ENCODE assay signal across 12 cellular contexts in genomic region chr11:121453589-121454299, GRCh38. TPM values are rescaled to one million over a fixed set of nuclear protein-coding genes. Genes with fewer than 3 reads are reported as not detected.
DNase-seq lines count a peak whose midpoint lies in the region; ATAC-seq and TF ChIP-seq lines count a peak whose summit lies in the region.
"Had no signal": no experiment of that assay in that cellular context is flagged by ENCODE, and none has a peak within 500 bp of the region (broad histone marks: within the 10 kb centered on the region; RNA-seq: fewer than 3 reads in every experiment).

No MANE protein-coding gene starts in this region.

- no peak overlapping the region for H3K18ac ChIP-seq in H9 (ENCODE audit: insufficient read length, low read depth, low read length)

- H2BK15ac ChIP-seq in H9 (ENCODE audit: low read depth, low read length) = no peak overlapping the region

- no peak for DNase-seq in H9
- DNase-seq in mammary epithelial cell = no peak
- no peak for DNase-seq in naive B cell
- no peak for DNase-seq in D341Med (ENCODE audit: low spot score)
- DNase-seq in HuH-7 (ENCODE audit: low spot score) = no peak
- DNase-seq: activated gamma-delta T cell, BE2C, erythroblast, left cardiac atrium had no signal

- H3K79me2 ChIP-seq in H9 (ENCODE audit: insufficient read depth, low read length) (peaks cover 21% of the 10 kb centered on the region; the same call in 1 of the 2 replicates), mammary epithelial cell (ENCODE audit: insufficient read depth, low read length) (peaks cover 9% of the 10 kb centered on the region)

- no CpG with 5 or more reads among the region's 6 CpGs for WGBS in H9 (ENCODE audit: extremely low coverage, insufficient read length, low lambda C conversion rate)
- WGBS in mammary epithelial cell (ENCODE audit: low coverage, missing lambda C conversion rate) = 94% methylated on average over 6 of the region's 6 CpGs

- H4K91ac ChIP-seq in H9 (ENCODE audit: insufficient read length, low read depth, low read length) = no peak overlapping the region

- intact Hi-C loops in mammary epithelial cell (cut with micrococcal nuclease) = loop anchor here (2.0 to 10.0 kb wide), 2 partner anchors 67 to 751 kb away; no protein-coding TSS in a partner anchor

- H3K4ac ChIP-seq in H9 (ENCODE audit: low read depth, low read length) = no peak overlapping the region

- no peak for TF ChIP-seq CTCF in H9 (conservative IDR thresholded peaks at IDR 0.05)
- TF ChIP-seq CTCF in mammary epithelial cell (conservative IDR thresholded peaks at IDR 0.05 in 1 of 2, IDR thresholded peaks at IDR 0.05 in 1 of 2; ENCODE audit: extremely low read depth in 1 of 2, insufficient read depth in 1 of 2, low read depth in 1 of 2, low read length in 2 of 2) = no peak

- H3K27ac Mint-ChIP-seq in H9 (peak overlapping the region in 2 of 3 experiments; percentile 5 to 25; a peak in 2 of 7 replicates), naive B cell (peak overlapping the region; percentile 79 to 100 (median 97))

- H3K4me3 ChIP-seq in BLaER1 treated with 17β-estradiol and CSF1 and Interleukin-3, amounts not matched to agents 10 nM and 100 nM = no peak overlapping the region
- H3K4me3 ChIP-seq in mammary epithelial cell (replicated peaks in 1 of 3; ENCODE audit: insufficient read depth in 1 of 3, low read depth in 2 of 3, low read length in 3 of 3) = no peak overlapping the region

- ATAC-seq in naive B cell (ENCODE audit: low read depth in 2 of 2) (no peak), GM18909 (IDR thresholded peaks at IDR 0.05; ENCODE audit: poor library complexity, unreplicated experiment) (no peak), HG02885 (IDR thresholded peaks at IDR 0.05; ENCODE audit: poor library complexity, unreplicated experiment) (no peak)

- BruUV-seq in mammary epithelial cell (replicated peaks; lab: Mats Ljungman, UMichigan) = no TSS peak

- peaks cover 12% of the 10 kb centered on the region for H3K23me2 ChIP-seq in H9 (ENCODE audit: insufficient read length, low read depth, low read length, poor library complexity, severe bottlenecking)

- peaks cover 0 to 4% (median under 1%) of the 10 kb centered on the region in 3 experiments; a peak in 4 of 7 replicates for H3K36me3 Mint-ChIP-seq in H9 (ENCODE audit: insufficient read depth in 1 of 3, low read depth in 3 of 3)
- H3K36me3 Mint-ChIP-seq in naive B cell = peaks cover 0 to 4% of the 10 kb centered on the region in 2 donors

- H2AK5ac ChIP-seq in H9 (ENCODE audit: insufficient read length, low read length) = no peak overlapping the region

- no peak overlapping the region for H2BK120ac ChIP-seq in H9 (ENCODE audit: low read depth, low read length, poor library complexity, severe bottlenecking)

- no peak overlapping the region for H2AFZ ChIP-seq in H9 (ENCODE audit: low read length)
- no peak overlapping the region for H2AFZ ChIP-seq in mammary epithelial cell (ENCODE audit: low read depth, low read length)

- peaks cover 37 to 49% (median 42%) of the 10 kb centered on the region in 11 experiments for H3K27me3 ChIP-seq in BLaER1 treated with 17β-estradiol and CSF1 and Interleukin-3, amounts not matched to agents 10 nM and 100 nM
- H3K27me3 ChIP-seq in H9 (ENCODE audit: insufficient read depth, low read length) (no peaks in the 10 kb centered on the region), mammary epithelial cell (ENCODE audit: insufficient read depth, low read length) (no peaks in the 10 kb centered on the region)
- H3K27me3 ChIP-seq: BE2C had no signal

- dilution Hi-C loops in mammary epithelial cell (cut with HindIII; ENCODE audit: low sequenced_read_pairs) = no loop called here

- no peak overlapping the region for H2BK20ac ChIP-seq in H9 (ENCODE audit: low read depth, low read length, poor library complexity, severe bottlenecking)

- in situ Hi-C loops in mammary epithelial cell (cut with MboI; ENCODE audit: low sequenced_read_pairs in 2 of 2) = loop anchor here in 1 of 2 donors (10.0 to 25.0 kb wide), 4 partner anchors 91 to 709 kb away; no protein-coding TSS in a partner anchor

- no peak overlapping the region for H3K14ac ChIP-seq in H9 (ENCODE audit: insufficient read depth, low read length)

- H2BK12ac ChIP-seq in H9 (ENCODE audit: insufficient read length, low read depth, low read length) = no peak overlapping the region

- CTCF ChIA-PET in mammary epithelial cell (lab: Charles Lee; ENCODE audit: low non-redundant PET) = no interaction called here

- H3K9me3 Mint-ChIP-seq in H9 (no peaks in the 10 kb centered on the region), naive B cell (no peaks in the 10 kb centered on the region)

- H3K4me1 Mint-ChIP-seq in H9 = peaks cover 72 to 76% of the 10 kb centered on the region in 2 experiments
- H3K4me1 Mint-ChIP-seq in naive B cell = peaks cover 73 to 83% (median 76%) of the 10 kb centered on the region in 3 donors

- no peak overlapping the region for H3T11ph ChIP-seq in H9 (ENCODE audit: low read length)

- H3K4me2 ChIP-seq in BLaER1 treated with 17β-estradiol and CSF1 and Interleukin-3, amounts not matched to agents 10 nM and 100 nM = peak overlapping the region in 7 of 11 experiments; percentile 2 to 100 (median 98); a peak in 10 of 22 replicates
- peak overlapping the region; percentile 80 for H3K4me2 ChIP-seq in H9 (ENCODE audit: insufficient read depth, insufficient read length, low read length)
- H3K4me2 ChIP-seq in mammary epithelial cell (ENCODE audit: insufficient read depth, low read depth, low read length) = peak overlapping the region; percentile 97

- H3K56ac ChIP-seq in H9 (ENCODE audit: insufficient read length, low read depth, low read length) = no peak overlapping the region

- no peak overlapping the region for H3K23ac ChIP-seq in H9 (ENCODE audit: insufficient read length, low read depth, low read length)

- peak overlapping the region; percentile 89 to 91 for H3K4me3 Mint-ChIP-seq in H9
- H3K4me3 Mint-ChIP-seq in naive B cell = peak overlapping the region; percentile 93 to 99 (median 98)

- H4K8ac ChIP-seq in H9 (replicated peaks; ENCODE audit: insufficient read length, low read depth, low read length) = no peak overlapping the region

- no peak overlapping the region for H3K9ac ChIP-seq in BLaER1 treated with 17β-estradiol and CSF1 and Interleukin-3, amounts not matched to agents 10 nM and 100 nM
- H3K9ac ChIP-seq in H9 (ENCODE audit: extremely low read depth, insufficient read length, low read length) (no peak overlapping the region), mammary epithelial cell (ENCODE audit: insufficient read depth, low read length) (no peak overlapping the region)

- no peaks in the 10 kb centered on the region for H4K20me1 ChIP-seq in BLaER1 treated with 17β-estradiol and CSF1 and Interleukin-3, amounts not matched to agents 10 nM and 100 nM
- no peaks in the 10 kb centered on the region for H4K20me1 ChIP-seq in H9 (ENCODE audit: control insufficient read depth, insufficient read depth, insufficient read length)
- no peaks in the 10 kb centered on the region for H4K20me1 ChIP-seq in mammary epithelial cell (ENCODE audit: insufficient read depth, low read length)

- H4K5ac ChIP-seq in H9 (ENCODE audit: insufficient read length, low read depth, low read length) = no peak overlapping the region

- H2BK5ac ChIP-seq in H9 (ENCODE audit: insufficient read length, low read length) = no peak overlapping the region

- H3K4me1 ChIP-seq in BLaER1 treated with 17β-estradiol and CSF1 and Interleukin-3, amounts not matched to agents 10 nM and 100 nM = peaks cover 18 to 50% (median 36%) of the 10 kb centered on the region in 10 experiments; a peak in 19 of 20 replicates
- H3K4me1 ChIP-seq in H9 (ENCODE audit: insufficient read depth, low read length) (peaks cover 15% of the 10 kb centered on the region; the same call in 1 of the 2 replicates), mammary epithelial cell (ENCODE audit: insufficient read depth, low read length) (peaks cover 9% of the 10 kb centered on the region)

- H3K27ac ChIP-seq in BLaER1 treated with 17β-estradiol and CSF1 and Interleukin-3, amounts not matched to agents 10 nM and 100 nM = no peak overlapping the region
- H3K27ac ChIP-seq in H9 (ENCODE audit: insufficient read length, low read depth, low read length) (no peak overlapping the region), mammary epithelial cell (ENCODE audit: insufficient read depth, low read depth, low read length) (no peak overlapping the region)

- H3K27me3 Mint-ChIP-seq in H9 (ENCODE audit: low read depth) (peaks cover 13% of the 10 kb centered on the region), naive B cell (no peaks in the 10 kb centered on the region)

- no peaks in the 10 kb centered on the region for H3K36me3 ChIP-seq in BLaER1 treated with 17β-estradiol and CSF1 and Interleukin-3, amounts not matched to agents 10 nM and 100 nM
- H3K36me3 ChIP-seq in mammary epithelial cell (ENCODE audit: insufficient read depth, low read length) = no peaks in the 10 kb centered on the region

- no peaks in the 10 kb centered on the region for H3K79me1 ChIP-seq in H9 (ENCODE audit: insufficient read depth, low read depth, low read length, poor library complexity, severe bottlenecking)

- H3K9me3 ChIP-seq in BLaER1 treated with 17β-estradiol and CSF1 and Interleukin-3, amounts not matched to agents 10 nM and 100 nM (replicated peaks in 1 of 11) = peaks cover 0 to 7% (median 0%) of the 10 kb centered on the region in 11 experiments; a peak in 4 of 22 replicates
- no peaks in the 10 kb centered on the region for H3K9me3 ChIP-seq in H9 (ENCODE audit: control insufficient read depth, low read depth, low read length)
- H3K9me3 ChIP-seq in mammary epithelial cell (replicated peaks; ENCODE audit: insufficient read depth, low read length) = no peaks in the 10 kb centered on the region
- H3K9me3 ChIP-seq: BE2C had no signal

RNA-seq across cellular contexts. Expression of gene SORL1, which starts 1.6 kb away (rescaled TPM):
- total RNA-seq in H9 (2021) (64.4 and 68.3 TPM in 2 replicates), mammary epithelial cell (10 to 100 TPM; 17.5 to 84.3 TPM)
- polyA plus RNA-seq in mammary epithelial cell (57.2 TPM), naive B cell (ENCODE audit: low read depth in 6 of 6) (100 to 1,000 TPM in 1 of 6 donors, 10 to 100 TPM in 5; 61.7 to 102 (median 83.8) TPM)
- polyA minus RNA-seq in mammary epithelial cell = 210 TPM
